Comparison of ENCODE assay signal across 9 cellular contexts in the genomic region with DNA sequence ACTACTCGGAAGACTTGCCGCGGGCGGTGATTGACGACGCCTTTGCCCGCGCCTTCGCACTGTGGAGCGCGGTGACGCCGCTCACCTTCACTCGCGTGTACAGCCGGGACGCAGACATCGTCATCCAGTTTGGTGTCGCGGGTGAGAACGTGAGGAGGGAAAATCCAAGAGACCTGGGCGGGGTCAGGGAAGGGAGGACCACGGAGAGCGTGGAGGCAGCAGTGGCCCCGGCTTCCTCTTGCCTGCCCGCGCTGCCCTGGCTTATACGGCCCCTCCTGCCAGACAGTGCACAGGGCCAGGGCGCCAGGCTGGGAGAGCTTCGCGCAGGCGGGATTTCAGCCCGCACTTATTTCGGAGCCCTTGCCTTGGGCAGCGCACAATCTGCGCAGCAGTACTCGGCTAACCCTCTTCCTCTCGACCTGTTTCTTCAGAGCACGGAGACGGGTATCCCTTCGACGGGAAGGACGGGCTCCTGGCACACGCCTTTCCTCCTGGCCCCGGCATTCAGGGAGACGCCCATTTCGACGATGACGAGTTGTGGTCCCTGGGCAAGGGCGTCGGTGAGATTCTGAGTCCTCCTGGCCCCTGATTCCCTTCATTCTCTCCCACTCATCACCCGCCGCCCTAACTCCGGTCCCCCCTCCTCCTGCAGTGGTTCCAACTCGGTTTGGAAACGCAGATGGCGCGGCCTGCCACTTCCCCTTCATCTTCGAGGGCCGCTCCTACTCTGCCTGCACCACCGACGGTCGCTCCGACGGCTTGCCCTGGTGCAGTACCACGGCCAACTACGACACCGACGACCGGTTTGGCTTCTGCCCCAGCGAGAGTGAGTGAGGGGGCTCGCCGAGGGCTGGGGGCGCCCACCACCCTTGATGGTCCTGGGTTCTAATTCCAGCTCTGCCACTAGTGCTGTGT. TPM values are rescaled to one million over a fixed set of nuclear protein-coding genes. Genes with fewer than 3 reads are reported as not detected.
A peak's percentile ranks its signal among the peaks of the same experiment; 100 is the strongest.
DNase-seq lines count a peak whose midpoint lies in the region; ATAC-seq and TF ChIP-seq lines count a peak whose summit lies in the region.
"Had no signal": no experiment of that assay in that cellular context is flagged by ENCODE, and none has a peak within 500 bp of the region (broad histone marks: within the 10 kb centered on the region; RNA-seq: fewer than 3 reads in every experiment).

No MANE protein-coding gene starts in this region.

- peaks cover 74% of the 10 kb centered on the region for H3K27me3 Mint-ChIP-seq in CD8-positive, alpha-beta T cell (ENCODE audit: low read depth)
- H3K27me3 Mint-ChIP-seq in T-cell (peaks cover 64% of the 10 kb centered on the region in 2 donors), progenitor cell of endocrine pancreas (peaks cover 73% of the 10 kb centered on the region), osteocyte (ENCODE audit: unreplicated experiment) (peaks cover 33% of the 10 kb centered on the region)
- peaks cover 71% of the 10 kb centered on the region for H3K27me3 Mint-ChIP-seq in activated naive CD8-positive, alpha-beta T cell treated with anti-CD3 and anti-CD28 coated beads, Interleukin-2, amount 10 ng/mL, durations not matched to agents 7 days and 5 days

- H3K27ac ChIP-seq in CD8-positive, alpha-beta T cell (ENCODE audit: low read depth, low read length) = no peak overlapping the region
- H3K27ac ChIP-seq in neutrophil = peak overlapping the region; percentile 97

- no peak for TF ChIP-seq CTCF in CD8-positive, alpha-beta T cell (IDR thresholded peaks at IDR 0.05)
- TF ChIP-seq CTCF in neutrophil (IDR thresholded peaks at IDR 0.05) (no peak), progenitor cell of endocrine pancreas (IDR thresholded peaks at IDR 0.05; ENCODE audit: unreplicated experiment) (no peak), osteocyte (IDR thresholded peaks at IDR 0.05) (no peak)

- peak overlapping the region; percentile 77 for H3K27ac Mint-ChIP-seq in CD8-positive, alpha-beta T cell
- H3K27ac Mint-ChIP-seq in T-cell (no peak overlapping the region), progenitor cell of endocrine pancreas (no peak overlapping the region), osteocyte (ENCODE audit: unreplicated experiment) (no peak overlapping the region)
- no peak overlapping the region for H3K27ac Mint-ChIP-seq in activated naive CD8-positive, alpha-beta T cell treated with anti-CD3 and anti-CD28 coated beads, Interleukin-2, amount 10 ng/mL, durations not matched to agents 7 days and 5 days

- peak in 5 of 7 experiments; percentile 9 to 80 (median 46) for DNase-seq in CD8-positive, alpha-beta T cell
- DNase-seq in T-cell (peak in 32 of 34 experiments; percentile 27 to 77 (median 63)), progenitor cell of endocrine pancreas (ENCODE audit: low spot score, unreplicated experiment) (no peak), osteocyte (ENCODE audit: extremely low spot score, unreplicated experiment) (no peak)
- peak; percentile 60 for DNase-seq in activated naive CD8-positive, alpha-beta T cell treated with anti-CD3 and anti-CD28 coated beads, Interleukin-2, amount 10 ng/mL, durations not matched to agents 7 days and 5 days
- DNase-seq: hippocampal formation had no signal

- POLR2A ChIA-PET in CD8-positive, alpha-beta T cell (lab: Charles Lee) = no interaction called here
- POLR2A ChIA-PET in T-cell (lab: Charles Lee) = no interaction called here
- POLR2A ChIA-PET in activated naive CD8-positive, alpha-beta T cell treated with anti-CD3 and anti-CD28 coated beads, Interleukin-2, amount 10 ng/mL, durations not matched to agents 7 days and 5 days (lab: Charles Lee) = interaction anchor here (0.5 to 1.0 kb wide), 2 partner anchors 20 to 40 kb away, joined by 3 read pairs; no protein-coding TSS in a partner anchor

- no peaks in the 10 kb centered on the region for H3K9me3 Mint-ChIP-seq in CD8-positive, alpha-beta T cell
- H3K9me3 Mint-ChIP-seq in T-cell (no peaks in the 10 kb centered on the region), progenitor cell of endocrine pancreas (ENCODE audit: low read depth) (peaks cover 5% of the 10 kb centered on the region), osteocyte (ENCODE audit: unreplicated experiment) (no peaks in the 10 kb centered on the region)
- H3K9me3 Mint-ChIP-seq in activated naive CD8-positive, alpha-beta T cell treated with anti-CD3 and anti-CD28 coated beads, Interleukin-2, amount 10 ng/mL, durations not matched to agents 7 days and 5 days = no peaks in the 10 kb centered on the region

- H3K4me1 ChIP-seq in CD8-positive, alpha-beta T cell (ENCODE audit: insufficient read depth, low read length) = peaks cover 64% of the 10 kb centered on the region
- peaks cover 93 to 96% of the 10 kb centered on the region in 2 experiments for H3K4me1 ChIP-seq in neutrophil (ENCODE audit: control insufficient read depth in 1 of 2, insufficient read depth in 1 of 2, low read depth in 1 of 2, low read length in 1 of 2)

- peaks cover 46% of the 10 kb centered on the region for H3K27me3 ChIP-seq in CD8-positive, alpha-beta T cell (ENCODE audit: insufficient read depth, low read length)
- no peaks in the 10 kb centered on the region for H3K27me3 ChIP-seq in neutrophil

- peaks cover 70% of the 10 kb centered on the region for H3K4me1 Mint-ChIP-seq in CD8-positive, alpha-beta T cell (ENCODE audit: low read depth)
- peaks cover 71 to 81% (median 75%) of the 10 kb centered on the region in 3 donors for H3K4me1 Mint-ChIP-seq in T-cell
- peaks cover 50% of the 10 kb centered on the region for H3K4me1 Mint-ChIP-seq in activated naive CD8-positive, alpha-beta T cell treated with anti-CD3 and anti-CD28 coated beads, Interleukin-2, amount 10 ng/mL, durations not matched to agents 7 days and 5 days
- H3K4me1 Mint-ChIP-seq in progenitor cell of endocrine pancreas (ENCODE audit: low read depth) = no peaks in the 10 kb centered on the region
- peaks cover 9% of the 10 kb centered on the region for H3K4me1 Mint-ChIP-seq in osteocyte (ENCODE audit: unreplicated experiment)

- peak overlapping the region; percentile 67 for H3K4me3 Mint-ChIP-seq in CD8-positive, alpha-beta T cell
- H3K4me3 Mint-ChIP-seq in T-cell (peak overlapping the region; percentile 35 to 63 (median 59)), progenitor cell of endocrine pancreas (ENCODE audit: low read depth) (no peak overlapping the region), osteocyte (ENCODE audit: unreplicated experiment) (no peak overlapping the region)
- peak overlapping the region; percentile 35 for H3K4me3 Mint-ChIP-seq in activated naive CD8-positive, alpha-beta T cell treated with anti-CD3 and anti-CD28 coated beads, Interleukin-2, amount 10 ng/mL, durations not matched to agents 7 days and 5 days

- intact Hi-C loops in CD8-positive, alpha-beta T cell (cut with DNase I, micrococcal nuclease) = loop anchor here (5.0 kb wide), 3 partner anchors 38 to 213 kb away; partner anchors contain the start of genes PCIF1 (in 1 of the 2) and ZNF335 (in 1 of the 2)

- H3K36me3 ChIP-seq in CD8-positive, alpha-beta T cell (ENCODE audit: insufficient read depth, low read length) = no peaks in the 10 kb centered on the region
- H3K36me3 ChIP-seq in neutrophil = peaks cover 47% of the 10 kb centered on the region

- H3K4me3 ChIP-seq in CD8-positive, alpha-beta T cell (ENCODE audit: low read depth, low read length) = peak overlapping the region; percentile 24
- H3K4me3 ChIP-seq in neutrophil (ENCODE audit: low read depth in 1 of 2, low read length in 1 of 2) = peak overlapping the region; percentile 80 to 82

- CTCF ChIA-PET in CD8-positive, alpha-beta T cell (lab: Charles Lee) = interaction anchor here (9.4 kb wide), 1 partner anchor 22 kb away, joined by 123 read pairs; no protein-coding TSS in a partner anchor
- CTCF ChIA-PET in T-cell (lab: Charles Lee) = no interaction called here

- peak; percentile 70 for ATAC-seq in CD8-positive, alpha-beta T cell
- ATAC-seq in T-cell (replicated peaks in 1 of 4) (peak; percentile 34 to 78 (median 40)), GM18520 (IDR thresholded peaks at IDR 0.05; ENCODE audit: unreplicated experiment) (no peak), GM19324 (IDR thresholded peaks at IDR 0.05; ENCODE audit: low FRiP score, unreplicated experiment) (no peak)
- peak; percentile 28 for ATAC-seq in activated naive CD8-positive, alpha-beta T cell treated with anti-CD3 and anti-CD28 coated beads, Interleukin-2, amount 10 ng/mL, durations not matched to agents 7 days and 5 days (ENCODE audit: low read depth)

- no peaks in the 10 kb centered on the region for H3K9me3 ChIP-seq in CD8-positive, alpha-beta T cell (ENCODE audit: low read length)
- H3K9me3 ChIP-seq in neutrophil = no peaks in the 10 kb centered on the region

- H3K36me3 Mint-ChIP-seq in CD8-positive, alpha-beta T cell = no peaks in the 10 kb centered on the region
- H3K36me3 Mint-ChIP-seq in T-cell (no peaks in the 10 kb centered on the region), progenitor cell of endocrine pancreas (ENCODE audit: insufficient read depth) (no peaks in the 10 kb centered on the region), osteocyte (ENCODE audit: unreplicated experiment) (no peaks in the 10 kb centered on the region)
- H3K36me3 Mint-ChIP-seq in activated naive CD8-positive, alpha-beta T cell treated with anti-CD3 and anti-CD28 coated beads, Interleukin-2, amount 10 ng/mL, durations not matched to agents 7 days and 5 days = no peaks in the 10 kb centered on the region

RNA-seq across cellular contexts. Expression of gene MMP9, which starts 2.0 kb away (rescaled TPM):
- total RNA-seq in CD8-positive, alpha-beta T cell = 1 to 10 TPM; 7.1 to 8.8 TPM
- 1 to 10 TPM in 2 of 5 donors, under 1 TPM in 3; 0.15 to 3.4 (median 0.47) TPM for total RNA-seq in T-cell
- total RNA-seq in activated naive CD8-positive, alpha-beta T cell treated with anti-CD3 and anti-CD28 coated beads, Interleukin-2, amount 10 ng/mL, durations not matched to agents 7 days and 5 days = 10 to 100 TPM; 18.4 to 21.8 TPM
- not detected in 2 replicates for total RNA-seq in progenitor cell of endocrine pancreas
- total RNA-seq in osteocyte = not detected in 2 replicates

RNA-seq across cellular contexts. Expression of gene SLC12A5, which starts 18.3 kb away (rescaled TPM):
- total RNA-seq in CD8-positive, alpha-beta T cell = 1 to 10 TPM; 1.1 to 1.4 TPM
- total RNA-seq in T-cell (under 1 TPM in 1 of 5 donors, not detected in 4; 0.05 TPM), progenitor cell of endocrine pancreas (8.5 and 8.8 TPM in 2 replicates), osteocyte (1.7 TPM in 1 of 2 replicates, not detected in the other)
- 1 to 10 TPM; 1.6 to 1.9 TPM for total RNA-seq in activated naive CD8-positive, alpha-beta T cell treated with anti-CD3 and anti-CD28 coated beads, Interleukin-2, amount 10 ng/mL, durations not matched to agents 7 days and 5 days

RNA-seq across cellular contexts. Expression of gene ZNF335, which starts 38.7 kb away (rescaled TPM):
- total RNA-seq in CD8-positive, alpha-beta T cell = 10 to 100 TPM; 90.9 to 96.1 TPM
- 100 to 1,000 TPM in 1 of 5 donors, 10 to 100 TPM in 4; 58.6 to 106 (median 68.3) TPM for total RNA-seq in T-cell
- 10 to 100 TPM; 43.3 to 43.7 TPM for total RNA-seq in activated naive CD8-positive, alpha-beta T cell treated with anti-CD3 and anti-CD28 coated beads, Interleukin-2, amount 10 ng/mL, durations not matched to agents 7 days and 5 days
- 27.4 and 28.5 TPM in 2 replicates for total RNA-seq in progenitor cell of endocrine pancreas
- total RNA-seq in osteocyte = 23.9 and 24.6 TPM in 2 replicates

Comparison
In these comparisons a context has a peak if more than half of its experiments do, and no peak if none do; other contexts are left out.
1. ATAC-seq: peak in CD8-positive, alpha-beta T cell (single experiment), T-cell (4 of 4) and activated naive CD8-positive, alpha-beta T cell treated with anti-CD3 and anti-CD28 coated beads, Interleukin-2, amount 10 ng/mL, durations not matched to agents 7 days and 5 days (single experiment); none in GM18520 (single experiment) and GM19324 (single experiment).
2. DNase-seq: peak in CD8-positive, alpha-beta T cell (5 of 7), T-cell (32 of 34) and activated naive CD8-positive, alpha-beta T cell treated with anti-CD3 and anti-CD28 coated beads, Interleukin-2, amount 10 ng/mL, durations not matched to agents 7 days and 5 days (single experiment); none in progenitor cell of endocrine pancreas (single experiment) and osteocyte (single experiment).
3. H3K4me3 Mint-ChIP-seq: peak in CD8-positive, alpha-beta T cell (single experiment), T-cell (3 of 3) and activated naive CD8-positive, alpha-beta T cell treated with anti-CD3 and anti-CD28 coated beads, Interleukin-2, amount 10 ng/mL, durations not matched to agents 7 days and 5 days (single experiment); none in progenitor cell of endocrine pancreas (single experiment) and osteocyte (single experiment).